ENCODE assay signal across 26 cellular contexts in genomic region chr6:143878272-143878760, GRCh38. TPM values are rescaled to one million over a fixed set of nuclear protein-coding genes. Genes with fewer than 3 reads are reported as not detected.
DNase-seq lines count a peak whose midpoint lies in the region; ATAC-seq and TF ChIP-seq lines count a peak whose summit lies in the region.
"Had no signal": no experiment of that assay in that cellular context is flagged by ENCODE, and none has a peak within 500 bp of the region (broad histone marks: within the 10 kb centered on the region; RNA-seq: fewer than 3 reads in every experiment).

No MANE protein-coding gene starts in this region.

- H3K27me3 Mint-ChIP-seq in immature natural killer cell (ENCODE audit: low read depth in 3 of 3) = peaks cover 0 to 4% (median 2%) of the 10 kb centered on the region in 3 donors
- H3K27me3 Mint-ChIP-seq: progenitor cell of endocrine pancreas; stimulated activated naive CD8-positive, alpha-beta T cell treated with anti-CD3 and anti-CD28 coated beads, Interleukin-15, Interleukin-2, amounts not matched to agents 100 ng/mL and 50 ng/mL, for 24 hours; T-helper 17 cell had no signal

- H3K27ac Mint-ChIP-seq in immature natural killer cell = no peak overlapping the region
- H3K27ac Mint-ChIP-seq: progenitor cell of endocrine pancreas; stimulated activated naive CD8-positive, alpha-beta T cell treated with anti-CD3 and anti-CD28 coated beads, Interleukin-15, Interleukin-2, amounts not matched to agents 100 ng/mL and 50 ng/mL, for 24 hours; T-helper 17 cell had no signal

- peak overlapping the region; percentile 66 for H3K27ac ChIP-seq in C4-2B
- H3K27ac ChIP-seq: neutrophil, SK-N-MC, vagina had no signal

- peak; percentile 64 for DNase-seq in ELR (ENCODE audit: low read depth)
- DNase-seq in NCI-H69 (lab: John Stamatoyannopoulos, UW) = peak; percentile 58
- no peak for DNase-seq in NCI-H2171 (lab: John Stamatoyannopoulos, UW)
- no peak for DNase-seq in left lobe of liver (ENCODE audit: low spot score)
- DNase-seq in immature natural killer cell = no peak
- DNase-seq: activated CD4-positive, alpha-beta T cell treated with anti-CD3 and anti-CD28 coated beads for 48 hours; activated naive CD4-positive, alpha-beta T cell treated with anti-CD3 and anti-CD28 coated beads, Interleukin-2, amount 50 U/mL, for 16 hours; anterior cingulate cortex; GDM1; mesenchymal stem cell; NCI-H1105 treated with DMSO at 0.1 percent for 48 hours; NCI-H2029 treated with DMSO at 0.1 percent for 48 hours; NCI-H510A; stimulated activated CD4-positive, alpha-beta T cell treated with anti-CD3 and anti-CD28 coated beads, Interleukin-15, amount 100 ng/mL, for 24 hours; T-helper 17 cell had no signal

- H3K9me3 Mint-ChIP-seq in immature natural killer cell = no peaks in the 10 kb centered on the region

- peak; percentile 89 for ATAC-seq in esophagus mucosa
- ATAC-seq in left lobe of liver = no peak
- ATAC-seq: T-helper 17 cell had no signal

- H3K36me3 Mint-ChIP-seq in immature natural killer cell = peaks cover 0 to 8% (median 0%) of the 10 kb centered on the region in 3 donors

- peaks cover 3% of the 10 kb centered on the region in 2 donors for H3K4me1 Mint-ChIP-seq in immature natural killer cell
- H3K4me1 Mint-ChIP-seq: T-helper 17 cell had no signal

- no peak for TF ChIP-seq CTCF in C4-2B (conservative IDR thresholded peaks at IDR 0.05)

- H3K4me3 Mint-ChIP-seq in immature natural killer cell = no peak overlapping the region
- H3K4me3 Mint-ChIP-seq: stimulated activated naive CD8-positive, alpha-beta T cell treated with anti-CD3 and anti-CD28 coated beads, Interleukin-15, Interleukin-2, amounts not matched to agents 100 ng/mL and 50 ng/mL, for 24 hours; T-helper 17 cell had no signal

RNA-seq across cellular contexts. Expression of gene ZC2HC1B, which starts 14.0 kb away (rescaled TPM):
- total RNA-seq in esophagus mucosa = not detected
- not detected for total RNA-seq in left lobe of liver
- not detected for polyA plus RNA-seq in immature natural killer cell
- total RNA-seq: cardiac septum, dermis microvascular lymphatic vessel endothelial cell, H1, myocyte, progenitor cell of endocrine pancreas, vagina had no signal
- polyA plus RNA-seq: H1 had no signal

RNA-seq across cellular contexts. Expression of gene LTV1, which starts 35.2 kb away (rescaled TPM):
- total RNA-seq in esophagus mucosa (14.4 TPM), left lobe of liver (6.7 TPM)
- 10 to 100 TPM in 2 of 3 donors, 1 to 10 TPM in 1; 8.1 to 23.0 (median 11.2) TPM for polyA plus RNA-seq in immature natural killer cell

Comparison
In these comparisons a context has a peak if more than half of its experiments do, and no peak if none do; other contexts are left out.
1. DNase-seq: peak in ELR (single experiment) and NCI-H69 (single experiment); none in NCI-H2171 (single experiment), left lobe of liver (single experiment) and immature natural killer cell (0 of 3).